8 cellular contexts compared by ENCODE assay signal in genomic region chr11:96337541-96338530, GRCh38. TPM values are rescaled to one million over a fixed set of nuclear protein-coding genes. Genes with fewer than 3 reads are reported as not detected.
DNase-seq lines count a peak whose midpoint lies in the region; ATAC-seq and TF ChIP-seq lines count a peak whose summit lies in the region.

No MANE protein-coding gene starts in this region.

- CTCF ChIA-PET in OCI-LY7 (lab: Charles Lee; ENCODE audit: unreplicated experiment), result no interaction called here

- H3K36me3 ChIP-seq in DND-41 (ENCODE audit: insufficient read depth, low read length), result no peaks in the 10 kb centered on the region
- no peaks in the 10 kb centered on the region for H3K36me3 ChIP-seq in OCI-LY7 (ENCODE audit: insufficient read depth, low read length)

- no peaks in the 10 kb centered on the region for H3K36me3 Mint-ChIP-seq in natural killer cell

- intact Hi-C loops in OCI-LY7 (cut with micrococcal nuclease; ENCODE audit: unreplicated experiment) (no loop called here), natural killer cell (cut with micrococcal nuclease) (loop anchor here (5.0 kb wide), 1 partner anchor 131 kb away; no protein-coding TSS in a partner anchor)

- POLR2A ChIA-PET in OCI-LY7 (lab: Charles Lee), result interaction anchor here (0.8 to 1.9 kb wide), 5 partner anchors 13 to 133 kb away, joined by 3 to 6 read pairs (median 3); partner anchors contain the start of gene CCDC82

- no peaks in the 10 kb centered on the region for H3K27me3 ChIP-seq in DND-41 (ENCODE audit: insufficient read depth, low read length, poor library complexity)

- in situ Hi-C loops in KBM-7 (cut with MboI; ENCODE audit: low pct_unique_long_range_greater_than_20kb, low sequenced_read_pairs), result no loop called here

- H3K9me3 ChIP-seq in DND-41 (ENCODE audit: insufficient read depth, low read length, severe bottlenecking) (no peaks in the 10 kb centered on the region), OCI-LY7 (ENCODE audit: low read length) (no peaks in the 10 kb centered on the region)

- peak overlapping the region; percentile 81 to 92 for H3K27ac Mint-ChIP-seq in natural killer cell

- peak overlapping the region; percentile 99 for H3K4me3 Mint-ChIP-seq in natural killer cell

- H3K27ac ChIP-seq in DND-41 (ENCODE audit: low read length), result no peak overlapping the region
- no peak overlapping the region for H3K27ac ChIP-seq in OCI-LY7 (ENCODE audit: low read depth, low read length, poor library complexity, severe bottlenecking)

- H2AFZ ChIP-seq in DND-41 (ENCODE audit: low read depth, low read length) (no peak overlapping the region), OCI-LY7 (ENCODE audit: low read length) (peak overlapping the region; percentile 71; the same call in 1 of the 2 replicates)

- H3K79me2 ChIP-seq in DND-41 (ENCODE audit: insufficient read depth, low read length) (peaks cover 40% of the 10 kb centered on the region), OCI-LY7 (ENCODE audit: insufficient read depth, low read depth, low read length) (no peaks in the 10 kb centered on the region)

- no peak for ATAC-seq in DND-41 (ENCODE audit: insufficient read depth, low read depth)
- ATAC-seq in GM21619 (IDR thresholded peaks at IDR 0.05; ENCODE audit: unreplicated experiment), result peak; percentile 34
- ATAC-seq in natural killer cell, result no peak

- H4K20me1 ChIP-seq in DND-41 (ENCODE audit: insufficient read depth, low read length) (no peaks in the 10 kb centered on the region), OCI-LY7 (ENCODE audit: insufficient read depth, low read length) (no peaks in the 10 kb centered on the region)

- H3K4me1 Mint-ChIP-seq in natural killer cell, result peaks cover 62 to 77% of the 10 kb centered on the region in 2 donors

- no peaks in the 10 kb centered on the region for H3K9me3 Mint-ChIP-seq in natural killer cell

- no peak overlapping the region; the same call in 1 of the 2 replicates for H3K9ac ChIP-seq in DND-41 (ENCODE audit: low read depth, low read length)

- BruUV-seq in OCI-LY7 (replicated peaks; lab: Mats Ljungman, UMichigan), result no TSS peak

- H3K4me2 ChIP-seq in DND-41 (ENCODE audit: insufficient read depth, low read length) (peak overlapping the region; percentile 80), OCI-LY7 (ENCODE audit: low read length) (no peak overlapping the region)

- H3K4me3 ChIP-seq in DND-41 (ENCODE audit: low read depth in 1 of 2, low read length in 2 of 2) (no peak overlapping the region), OCI-LY7 (ENCODE audit: low read depth, low read length, poor library complexity, severe bottlenecking) (no peak overlapping the region)

- peaks cover 55% of the 10 kb centered on the region for H3K4me1 ChIP-seq in DND-41 (ENCODE audit: insufficient read depth, low read length)
- peaks cover 30% of the 10 kb centered on the region for H3K4me1 ChIP-seq in OCI-LY7 (ENCODE audit: insufficient read depth, low read length, poor library complexity, severe bottlenecking)

- TF ChIP-seq CTCF in DND-41 (IDR thresholded peaks at IDR 0.05; ENCODE audit: borderline replicate concordance, extremely low read depth, low read length, poor library complexity, severe bottlenecking), result no peak
- TF ChIP-seq CTCF in OCI-LY7 (conservative IDR thresholded peaks at IDR 0.05; ENCODE audit: low read length), result no peak
- no peak for TF ChIP-seq CTCF in natural killer cell (IDR thresholded peaks at IDR 0.05)

- no peaks in the 10 kb centered on the region for H3K27me3 Mint-ChIP-seq in natural killer cell (ENCODE audit: low read depth in 2 of 2)

- no peak for DNase-seq in DND-41
- DNase-seq in OCI-LY7 (ENCODE audit: low spot score), result no peak
- peak; percentile 23 for DNase-seq in central memory CD4-positive, alpha-beta T cell
- DNase-seq in natural killer cell, result no peak
- DNase-seq in NCI-H1105 treated with DMSO at 0.1 percent for 48 hours (lab: John Stamatoyannopoulos, UW), result no peak
- DNase-seq in NCI-H187 (lab: John Stamatoyannopoulos, UW), result no peak
- DNase-seq in KBM-7, result no peak

- no peaks in the 10 kb centered on the region for H3K9me2 ChIP-seq in OCI-LY7 (ENCODE audit: insufficient read depth, low read length)

RNA-seq across cellular contexts. Expression of gene MAML2, which starts 5.2 kb away (rescaled TPM):
- total RNA-seq in OCI-LY7 (2014; rRNA removed; shearing (Covaris generic)), result 0.54 and 1.0 TPM in 2 replicates
- total RNA-seq in OCI-LY7 (2022), result 0.15 and 0.26 TPM in 2 replicates
- 10 to 100 TPM; 14.2 to 20.5 (median 16.1) TPM for total RNA-seq in natural killer cell

RNA-seq across cellular contexts. Expression of gene CCDC82, which starts 51.9 kb away (rescaled TPM):
- total RNA-seq in OCI-LY7 (2014; rRNA removed; shearing (Covaris generic)), result 22.2 and 23.0 TPM in 2 replicates
- total RNA-seq in OCI-LY7 (2022) (43.6 and 47.5 TPM in 2 replicates), natural killer cell (10 to 100 TPM; 36.2 to 42.1 (median 38.0) TPM)

RNA-seq across cellular contexts. Expression of gene JRKL, which starts 52.0 kb away (rescaled TPM):
- 4.9 and 6.0 TPM in 2 replicates for total RNA-seq in OCI-LY7 (2014; rRNA removed; shearing (Covaris generic))
- total RNA-seq in OCI-LY7 (2022) (10.0 and 12.3 TPM in 2 replicates), natural killer cell (1 to 10 TPM; 4.5 to 6.1 (median 5.5) TPM)

Comparison
In these comparisons a context has a peak if more than half of its experiments do, and no peak if none do; other contexts are left out.
1. RNA of gene MAML2, which starts 5.2 kb away (total RNA-seq): 14.2 to 20.5 TPM in natural killer cell; 0.15 to 1.0 TPM in OCI-LY7; every median in the first group is over 4 times any median in the second.